In the genomic region with DNA sequence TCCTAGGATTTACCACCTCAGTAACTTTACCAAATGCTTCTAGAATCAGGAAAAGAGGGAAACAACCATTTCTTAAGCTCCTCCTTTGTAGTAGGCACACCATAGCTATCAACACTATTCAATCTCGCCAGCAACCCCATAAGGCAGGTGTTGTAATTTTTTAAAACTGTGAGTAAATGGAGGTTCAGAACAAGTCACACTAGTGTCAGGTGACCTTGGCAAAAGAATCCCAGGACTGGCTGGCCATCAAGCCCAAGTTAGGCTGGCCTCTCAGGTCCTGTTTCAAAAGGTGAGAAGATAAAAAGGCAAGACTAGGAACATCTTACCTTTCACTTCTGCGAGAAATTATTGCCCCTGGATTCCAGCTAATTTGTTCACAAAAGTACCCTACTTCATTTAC, we compare ENCODE assay signal across 8 cellular contexts. TPM values are rescaled to one million over a fixed set of nuclear protein-coding genes. Genes with fewer than 3 reads are reported as not detected.
DNase-seq lines count a peak whose midpoint lies in the region; ATAC-seq lines count a peak whose summit lies in the region.

No MANE protein-coding gene starts in this region.

- H3K27me3 Mint-ChIP-seq in activated CD4-positive, alpha-beta memory T cell treated with anti-CD3 and anti-CD28 coated beads, Interleukin-2, amount 10 ng/mL, durations not matched to agents 7 days and 5 days, result no peaks in the 10 kb centered on the region

- peaks cover 7% of the 10 kb centered on the region for H3K4me1 ChIP-seq in HAP-1
- H3K4me1 ChIP-seq in skeletal muscle satellite cell (ENCODE audit: control insufficient read depth, insufficient read depth, low read length), result peaks cover 8% of the 10 kb centered on the region

- CTCF ChIA-PET in activated CD4-positive, alpha-beta memory T cell treated with anti-CD3 and anti-CD28 coated beads, Interleukin-2, amount 10 ng/mL, durations not matched to agents 7 days and 5 days (lab: Charles Lee), result interaction anchor here (0.9 to 3.2 kb wide), 5 partner anchors 10 to 52 kb away, joined by 3 to 38 read pairs (median 4); a partner anchor contains a TSS

- H3K27me3 ChIP-seq in HAP-1 (ENCODE audit: low read depth) (no peaks in the 10 kb centered on the region), skeletal muscle satellite cell (ENCODE audit: control insufficient read depth, insufficient read depth, low read length) (no peaks in the 10 kb centered on the region)

- no peak for DNase-seq in HAP-1 (ENCODE audit: low spot score in 2 of 2)
- no peak for DNase-seq in activated CD4-positive, alpha-beta memory T cell treated with anti-CD3 and anti-CD28 coated beads, Interleukin-2, amount 10 ng/mL, durations not matched to agents 7 days and 5 days
- no peak for DNase-seq in epidermal melanocyte (ENCODE audit: insufficient read length, low spot score)
- no peak for DNase-seq in KG1 (lab: John Stamatoyannopoulos, UW)
- no peak for DNase-seq in SW480 (ENCODE audit: low spot score)

- peaks cover 8% of the 10 kb centered on the region; the same call in 1 of the 2 replicates for H3K36me3 ChIP-seq in HAP-1 (replicated peaks)
- H3K36me3 ChIP-seq in skeletal muscle satellite cell (ENCODE audit: insufficient read depth, low read length), result peaks cover 6% of the 10 kb centered on the region

- in situ Hi-C loops in HAP-1 (cut with MboI; ENCODE audit: low sequenced_read_pairs), result no loop called here

- POLR2A ChIA-PET in activated CD4-positive, alpha-beta memory T cell treated with anti-CD3 and anti-CD28 coated beads, Interleukin-2, amount 10 ng/mL, durations not matched to agents 7 days and 5 days (lab: Charles Lee), result interaction anchor here (1.2 to 2.3 kb wide), 5 partner anchors 9 to 316 kb away, joined by 3 to 14 read pairs (median 4); a partner anchor contains a TSS

- H3K4me3 ChIP-seq in HAP-1 (peak overlapping the region; percentile 94), iPS-11a (ENCODE audit: low read depth, low read length) (peak overlapping the region; percentile 91), skeletal muscle satellite cell (ENCODE audit: low read length) (peak overlapping the region; percentile 97)

- H3K27ac Mint-ChIP-seq in activated CD4-positive, alpha-beta memory T cell treated with anti-CD3 and anti-CD28 coated beads, Interleukin-2, amount 10 ng/mL, durations not matched to agents 7 days and 5 days, result peak overlapping the region; percentile 72

- H3K9me3 ChIP-seq in HAP-1 (no peaks in the 10 kb centered on the region), skeletal muscle satellite cell (replicated peaks; ENCODE audit: low read length) (no peaks in the 10 kb centered on the region)

- H3K4me3 Mint-ChIP-seq in activated CD4-positive, alpha-beta memory T cell treated with anti-CD3 and anti-CD28 coated beads, Interleukin-2, amount 10 ng/mL, durations not matched to agents 7 days and 5 days, result peak overlapping the region; percentile 87

- no peak for ATAC-seq in GM21528 (IDR thresholded peaks at IDR 0.05; ENCODE audit: low FRiP score, unreplicated experiment)

- H3K9ac ChIP-seq in skeletal muscle satellite cell (ENCODE audit: low read depth, low read length), result peak overlapping the region; percentile 97

- H3K36me3 Mint-ChIP-seq in activated CD4-positive, alpha-beta memory T cell treated with anti-CD3 and anti-CD28 coated beads, Interleukin-2, amount 10 ng/mL, durations not matched to agents 7 days and 5 days (ENCODE audit: low read depth), result peaks cover 8% of the 10 kb centered on the region

- H3K4me1 Mint-ChIP-seq in activated CD4-positive, alpha-beta memory T cell treated with anti-CD3 and anti-CD28 coated beads, Interleukin-2, amount 10 ng/mL, durations not matched to agents 7 days and 5 days, result peaks cover 29% of the 10 kb centered on the region

- peak overlapping the region; percentile 94 for H3K4me2 ChIP-seq in skeletal muscle satellite cell (ENCODE audit: low read length)

- no peaks in the 10 kb centered on the region for H3K9me3 Mint-ChIP-seq in activated CD4-positive, alpha-beta memory T cell treated with anti-CD3 and anti-CD28 coated beads, Interleukin-2, amount 10 ng/mL, durations not matched to agents 7 days and 5 days

RNA-seq across cellular contexts. Expression of a gene that starts 0.7 kb away (rescaled TPM):
- 10 to 100 TPM; 42.6 to 42.7 TPM for total RNA-seq in activated CD4-positive, alpha-beta memory T cell treated with anti-CD3 and anti-CD28 coated beads, Interleukin-2, amount 10 ng/mL, durations not matched to agents 7 days and 5 days
- 19.0 and 23.2 TPM in 2 replicates for total RNA-seq in skeletal muscle satellite cell (2012; rRNA removed)

RNA-seq across cellular contexts. Expression of a gene that starts 29.2 kb away (rescaled TPM):
- total RNA-seq in activated CD4-positive, alpha-beta memory T cell treated with anti-CD3 and anti-CD28 coated beads, Interleukin-2, amount 10 ng/mL, durations not matched to agents 7 days and 5 days, result 10 to 100 TPM; 11.9 to 12.5 TPM
- 36.0 and 38.3 TPM in 2 replicates for total RNA-seq in skeletal muscle satellite cell (2012; rRNA removed)
